28 cellular contexts compared by ENCODE assay signal in the genomic region with DNA sequence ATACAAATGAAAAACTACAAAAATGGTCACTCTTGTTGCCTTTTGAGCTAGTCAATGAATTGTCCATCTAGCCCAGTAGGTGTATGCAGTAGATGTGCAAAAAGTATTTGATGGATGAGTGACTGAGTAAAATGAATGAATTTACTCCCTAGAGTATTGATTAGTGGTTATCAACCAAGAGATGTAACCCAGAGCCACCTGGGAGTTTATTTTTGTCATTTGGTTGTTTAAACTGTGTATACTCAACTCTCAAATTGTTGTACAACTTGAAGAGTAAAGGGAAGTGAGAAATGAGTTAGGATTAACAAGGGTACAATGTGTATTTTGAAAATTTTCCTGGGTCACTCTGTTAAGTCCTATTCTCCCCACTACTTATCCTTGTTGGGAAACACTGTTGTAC.
"Had no signal": no experiment of that assay in that cellular context is flagged by ENCODE, and none has a peak within 500 bp of the region (broad histone marks: within the 10 kb centered on the region; RNA-seq: fewer than 3 reads in every experiment).

No MANE protein-coding gene starts in this region.

- H3K27ac ChIP-seq: colonic mucosa, coronary artery, dorsolateral prefrontal cortex, epithelial cell of prostate, esophagus muscularis mucosa, esophagus squamous epithelium, foreskin keratinocyte, gastrocnemius medialis, gastroesophageal sphincter, heart left ventricle, heart right ventricle had no signal

- H3K4me3 ChIP-seq: colonic mucosa, coronary artery, dorsolateral prefrontal cortex, esophagus muscularis mucosa, esophagus squamous epithelium, gastrocnemius medialis, gastroesophageal sphincter, heart left ventricle, heart right ventricle had no signal

- H3K4me3 Mint-ChIP-seq: dendritic cell treated with granulocyte-macrophage colony-stimulating factor and Interleukin-4, amounts not matched to agents 40 ng/mL and 50 ng/mL, for 4 days; effector memory CD8-positive, alpha-beta T cell; endodermal cell had no signal

- H3K36me3 ChIP-seq: colonic mucosa, esophagus muscularis mucosa, esophagus squamous epithelium, gastrocnemius medialis, gastroesophageal sphincter, heart left ventricle, heart right ventricle had no signal

- DNase-seq: colonic mucosa; cortex of kidney; dermis blood vessel endothelial cell; dorsolateral prefrontal cortex; effector CD4-positive, alpha-beta T cell; effector CD8-positive, alpha-beta T cell; effector memory CD4-positive, alpha-beta T cell; effector memory CD8-positive, alpha-beta T cell; endodermal cell; erythroblast; esophagus squamous epithelium; foreskin fibroblast; foreskin keratinocyte; foreskin melanocyte; gastrocnemius medialis; glutamatergic neuron; heart left ventricle; heart right ventricle had no signal

- H3K27me3 ChIP-seq: colonic mucosa, esophagus muscularis mucosa, esophagus squamous epithelium, foreskin keratinocyte, gastrocnemius medialis, gastroesophageal sphincter had no signal

- H3K9me3 ChIP-seq: colonic mucosa, esophagus muscularis mucosa, esophagus squamous epithelium, gastrocnemius medialis, gastroesophageal sphincter, heart left ventricle, heart right ventricle had no signal

- H3K9me3 Mint-ChIP-seq: dendritic cell treated with granulocyte-macrophage colony-stimulating factor and Interleukin-4, amounts not matched to agents 40 ng/mL and 50 ng/mL, for 4 days had no signal

- H3K27me3 Mint-ChIP-seq: dendritic cell treated with granulocyte-macrophage colony-stimulating factor and Interleukin-4, amounts not matched to agents 40 ng/mL and 50 ng/mL, for 4 days had no signal

- H3K4me1 ChIP-seq: colonic mucosa, esophagus muscularis mucosa, esophagus squamous epithelium, foreskin keratinocyte, gastrocnemius medialis, gastroesophageal sphincter, heart left ventricle, heart right ventricle had no signal

- H3K27ac Mint-ChIP-seq: dendritic cell treated with granulocyte-macrophage colony-stimulating factor and Interleukin-4, amounts not matched to agents 40 ng/mL and 50 ng/mL, for 4 days; effector memory CD8-positive, alpha-beta T cell; endodermal cell had no signal

- FAIRE-seq: colon, endometrium, endothelial cell of umbilical vein, frontal cortex had no signal

- ATAC-seq: effector memory CD8-positive, alpha-beta T cell; esophagus mucosa; foreskin keratinocyte; gastrocnemius medialis; gastroesophageal sphincter; heart left ventricle; heart right ventricle had no signal
